Comparison of ENCODE assay signal across 26 cellular contexts in the genomic region with DNA sequence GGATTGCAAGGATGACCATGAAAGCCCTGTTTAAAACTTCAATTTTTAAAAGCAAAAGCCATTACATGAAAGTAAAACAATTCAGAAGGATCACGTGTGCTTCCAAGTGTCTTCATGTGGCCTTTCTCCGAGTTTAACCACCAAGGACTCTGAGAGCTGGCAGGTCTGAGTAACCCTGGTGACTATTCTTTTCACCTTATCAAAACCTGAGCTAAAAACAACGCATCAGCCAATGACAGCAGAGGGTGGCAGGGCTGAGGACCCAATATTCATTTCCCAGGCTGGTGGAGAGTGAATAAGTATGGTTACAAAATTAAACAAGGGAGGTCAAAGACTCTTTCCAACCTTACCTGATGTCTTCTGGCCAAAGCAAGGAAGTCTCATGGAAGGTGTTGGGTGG.
"Had no signal": no experiment of that assay in that cellular context is flagged by ENCODE, and none has a peak within 500 bp of the region (broad histone marks: within the 10 kb centered on the region; RNA-seq: fewer than 3 reads in every experiment).

No MANE protein-coding gene starts in this region.

- DNase-seq: heart right ventricle; kidney glomerular epithelial cell; left colon; lower lobe of right lung; mammary epithelial cell; mesenchymal stem cell; naive thymus-derived CD8-positive, alpha-beta T cell; nucleus accumbens; stimulated activated CD4-positive, alpha-beta T cell treated with anti-CD3 and anti-CD28 coated beads, Interleukin-12 subunit alpha, Interleukin-12 subunit beta, amount 100 ng/mL, for 4 hours; stimulated activated CD4-positive, alpha-beta T cell treated with anti-CD3 and anti-CD28 coated beads, Interleukin-15, amount 100 ng/mL, for 24 hours; stimulated activated CD4-positive, alpha-beta T cell treated with anti-CD3 and anti-CD28 coated beads, Interleukin-2, amount 100 ng/mL, for 24 hours; stimulated activated CD4-positive, alpha-beta T cell treated with anti-CD3 and anti-CD28 coated beads, Interleukin-4, amount 100 ng/mL, for 1 hour; stimulated activated naive B cell treated with anti-CD40 and anti-IgM and Interleukin-4, amounts not matched to agents 10 μg/mL and 1 μg/mL and 100 μg/mL, for 72 hours; stimulated activated naive CD8-positive, alpha-beta T cell treated with anti-CD3 and anti-CD28 coated beads, Interleukin-15, Interleukin-2, amounts not matched to agents 100 U/mL and 50 U/mL, for 24 hours; stomach; testis; thyroid gland; transverse colon; upper lobe of left lung had no signal

- H3K36me3 ChIP-seq: thyroid gland, transverse colon had no signal

- H3K9me3 ChIP-seq: heart right ventricle, lower lobe of right lung, right atrium auricular region, stomach, testis, thyroid gland, transverse colon, upper lobe of left lung, vagina had no signal

- FAIRE-seq: keratinocyte had no signal

- H3K4me3 ChIP-seq: heart right ventricle, hepatocyte, lower lobe of right lung, right atrium auricular region, skin epidermis, stomach, testis, thyroid gland, transverse colon, upper lobe of left lung, vagina had no signal

- H3K27me3 ChIP-seq: heart right ventricle, hepatocyte, right atrium auricular region, stomach, testis, thyroid gland, transverse colon, upper lobe of left lung, vagina had no signal

- H3K4me1 ChIP-seq: lower lobe of right lung, parathyroid adenoma, right atrium auricular region, stomach, testis, thyroid gland, transverse colon, vagina had no signal

- H3K27ac ChIP-seq: hepatocyte, lower lobe of right lung, parathyroid adenoma, right atrium auricular region, skin epidermis, stomach, testis, thyroid gland, transverse colon, upper lobe of left lung, vagina had no signal

- ATAC-seq: left colon; lower lobe of right lung; naive thymus-derived CD8-positive, alpha-beta T cell; sciatic nerve; stimulated activated naive B cell treated with anti-CD40 and anti-IgM and Interleukin-4, amounts not matched to agents 10 μg/mL and 1 μg/mL and 100 μg/mL, for 72 hours; stimulated activated naive CD8-positive, alpha-beta T cell treated with anti-CD3 and anti-CD28 coated beads, Interleukin-15, Interleukin-2, amounts not matched to agents 100 U/mL and 50 U/mL, for 24 hours had no signal
